ENCODE assay signal across 14 cellular contexts in the genomic region with DNA sequence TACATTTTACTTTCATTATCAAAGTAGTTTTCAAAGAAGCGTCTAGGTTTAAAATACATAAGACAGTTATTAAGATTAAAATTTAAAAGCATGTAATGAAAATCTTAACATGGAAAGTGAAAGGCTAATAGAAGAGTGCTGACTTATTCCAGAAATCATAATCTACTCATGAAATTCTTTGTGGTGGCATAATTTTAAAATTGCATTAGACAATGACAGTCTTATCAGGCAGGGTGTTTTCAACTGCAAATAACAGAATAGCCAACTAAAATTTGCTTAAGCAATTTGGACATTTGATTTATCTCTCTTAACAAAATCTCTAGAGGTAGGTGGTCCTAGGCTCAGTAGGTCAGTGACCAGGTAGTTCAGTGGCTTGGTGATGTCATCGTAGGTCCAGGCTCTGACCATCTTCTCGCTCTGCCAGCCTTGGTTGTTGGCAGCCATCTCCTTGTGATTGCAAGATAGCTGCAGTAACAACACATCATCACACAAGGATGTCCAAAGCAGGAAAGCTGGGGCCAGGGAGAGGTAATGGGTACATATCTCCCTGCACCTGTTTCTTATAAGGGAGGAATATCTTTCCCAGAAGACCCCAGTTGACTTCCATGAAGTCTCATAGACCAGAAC.
DNase-seq lines count a peak whose midpoint lies in the region; ATAC-seq and TF ChIP-seq lines count a peak whose summit lies in the region.
"Had no signal": no experiment of that assay in that cellular context is flagged by ENCODE, and none has a peak within 500 bp of the region (broad histone marks: within the 10 kb centered on the region; RNA-seq: fewer than 3 reads in every experiment).

No MANE protein-coding gene starts in this region.

- peaks cover 40% of the 10 kb centered on the region for H3K36me3 Mint-ChIP-seq in activated naive CD4-positive, alpha-beta T cell treated with anti-CD3 and anti-CD28 coated beads, Interleukin-2, amount 10 ng/mL, durations not matched to agents 7 days and 5 days
- peaks cover 33% of the 10 kb centered on the region for H3K36me3 Mint-ChIP-seq in activated B cell treated with CpG ODN at 0.5 μM for 24 hours (ENCODE audit: low read depth)

- no peaks in the 10 kb centered on the region for H3K27me3 Mint-ChIP-seq in activated naive CD4-positive, alpha-beta T cell treated with anti-CD3 and anti-CD28 coated beads, Interleukin-2, amount 10 ng/mL, durations not matched to agents 7 days and 5 days
- no peaks in the 10 kb centered on the region for H3K27me3 Mint-ChIP-seq in activated B cell treated with CpG ODN at 0.5 μM for 24 hours
- H3K27me3 Mint-ChIP-seq in stimulated activated naive CD8-positive, alpha-beta T cell treated with anti-CD3 and anti-CD28 coated beads, Interleukin-15, amount 100 ng/mL, for 72 hours: no peaks in the 10 kb centered on the region
- H3K27me3 Mint-ChIP-seq: dendritic cell treated with granulocyte-macrophage colony-stimulating factor and Interleukin-4, amounts not matched to agents 40 ng/mL and 50 ng/mL, for 4 days had no signal

- H3K4me3 ChIP-seq in esophagus muscularis mucosa (no peak overlapping the region), vagina (no peak overlapping the region)
- H3K4me3 ChIP-seq: lung had no signal

- H3K4me1 Mint-ChIP-seq in activated naive CD4-positive, alpha-beta T cell treated with anti-CD3 and anti-CD28 coated beads, Interleukin-2, amount 10 ng/mL, durations not matched to agents 7 days and 5 days: peaks cover 74% of the 10 kb centered on the region
- H3K4me1 Mint-ChIP-seq in activated B cell treated with CpG ODN at 0.5 μM for 24 hours: peaks cover 78% of the 10 kb centered on the region
- peaks cover 83% of the 10 kb centered on the region for H3K4me1 Mint-ChIP-seq in stimulated activated naive CD8-positive, alpha-beta T cell treated with anti-CD3 and anti-CD28 coated beads, Interleukin-15, amount 100 ng/mL, for 72 hours

- no peak for TF ChIP-seq EP300 in esophagus muscularis mucosa (IDR thresholded peaks at IDR 0.05)

- CTCF ChIA-PET in activated naive CD4-positive, alpha-beta T cell treated with anti-CD3 and anti-CD28 coated beads, Interleukin-2, amount 10 ng/mL, durations not matched to agents 7 days and 5 days (lab: Charles Lee): interaction anchor here (1.1 kb wide), 1 partner anchor 12 kb away, joined by 3 read pairs; no protein-coding TSS in a partner anchor
- CTCF ChIA-PET in activated B cell treated with CpG ODN at 0.5 μM for 24 hours (lab: Charles Lee): interaction anchor here (1.3 to 1.4 kb wide), 2 partner anchors 44 to 59 kb away, joined by 3 to 6 read pairs; no protein-coding TSS in a partner anchor

- H3K4me3 Mint-ChIP-seq in activated naive CD4-positive, alpha-beta T cell treated with anti-CD3 and anti-CD28 coated beads, Interleukin-2, amount 10 ng/mL, durations not matched to agents 7 days and 5 days: no peak overlapping the region
- no peak overlapping the region for H3K4me3 Mint-ChIP-seq in activated B cell treated with CpG ODN at 0.5 μM for 24 hours
- peak overlapping the region; percentile 57 to 63 for H3K4me3 Mint-ChIP-seq in stimulated activated naive CD8-positive, alpha-beta T cell treated with anti-CD3 and anti-CD28 coated beads, Interleukin-15, amount 100 ng/mL, for 72 hours
- H3K4me3 Mint-ChIP-seq: dendritic cell treated with granulocyte-macrophage colony-stimulating factor and Interleukin-4, amounts not matched to agents 40 ng/mL and 50 ng/mL, for 4 days had no signal

- H3K27me3 ChIP-seq in esophagus muscularis mucosa (no peaks in the 10 kb centered on the region), vagina (no peaks in the 10 kb centered on the region)

- no peaks in the 10 kb centered on the region for H3K9me3 ChIP-seq in esophagus muscularis mucosa
- no peaks in the 10 kb centered on the region for H3K9me3 ChIP-seq in vagina

- H3K4me1 ChIP-seq in esophagus muscularis mucosa (peaks cover 2 to 25% (median 17%) of the 10 kb centered on the region in 4 donors), vagina (peaks cover 28% of the 10 kb centered on the region)

- POLR2A ChIA-PET in activated B cell treated with CpG ODN at 0.5 μM for 24 hours (lab: Charles Lee): interaction anchor here (0.6 to 3.4 kb wide), 7 partner anchors 9 to 60 kb away, joined by 3 to 10 read pairs (median 4); a partner anchor contains a TSS

- WGBS in esophagus muscularis mucosa: 91% methylated on average over 3 of the region's 3 CpGs

- ATAC-seq in activated B cell treated with CpG ODN at 0.5 μM for 24 hours (ENCODE audit: low read depth): no peak
- ATAC-seq in stimulated activated naive CD8-positive, alpha-beta T cell treated with anti-CD3 and anti-CD28 coated beads, Interleukin-15, amount 100 ng/mL, for 72 hours: peak; percentile 43
- ATAC-seq: right cardiac atrium had no signal

- no peak overlapping the region for H3K27ac ChIP-seq in esophagus muscularis mucosa (replicated peaks in 1 of 4)
- no peak overlapping the region for H3K27ac ChIP-seq in vagina
- H3K27ac ChIP-seq: RWPE1 had no signal

- intact Hi-C loops in activated B cell treated with CpG ODN at 0.5 μM for 24 hours (cut with micrococcal nuclease) (loop anchor here (1.0 to 10.0 kb wide), 2 partner anchors 9 to 125 kb away; no protein-coding TSS in a partner anchor), esophagus muscularis mucosa (cut with DNase I) (no loop called here), vagina (cut with DNase I) (no loop called here)

- peak overlapping the region; percentile 24 for H3K27ac Mint-ChIP-seq in activated naive CD4-positive, alpha-beta T cell treated with anti-CD3 and anti-CD28 coated beads, Interleukin-2, amount 10 ng/mL, durations not matched to agents 7 days and 5 days
- peak overlapping the region; percentile 71 for H3K27ac Mint-ChIP-seq in activated B cell treated with CpG ODN at 0.5 μM for 24 hours
- peak overlapping the region; percentile 45 to 73 for H3K27ac Mint-ChIP-seq in stimulated activated naive CD8-positive, alpha-beta T cell treated with anti-CD3 and anti-CD28 coated beads, Interleukin-15, amount 100 ng/mL, for 72 hours

- TF ChIP-seq CTCF in activated B cell treated with CpG ODN at 0.5 μM for 24 hours (IDR thresholded peaks at IDR 0.05): no peak
- no peak for TF ChIP-seq CTCF in esophagus muscularis mucosa (IDR thresholded peaks at IDR 0.05)
- no peak for TF ChIP-seq CTCF in vagina (IDR thresholded peaks at IDR 0.05)

- H3K36me3 ChIP-seq in esophagus muscularis mucosa (no peaks in the 10 kb centered on the region), vagina (no peaks in the 10 kb centered on the region)

- no peaks in the 10 kb centered on the region for H3K9me3 Mint-ChIP-seq in activated naive CD4-positive, alpha-beta T cell treated with anti-CD3 and anti-CD28 coated beads, Interleukin-2, amount 10 ng/mL, durations not matched to agents 7 days and 5 days
- H3K9me3 Mint-ChIP-seq in activated B cell treated with CpG ODN at 0.5 μM for 24 hours: no peaks in the 10 kb centered on the region
- no peaks in the 10 kb centered on the region for H3K9me3 Mint-ChIP-seq in stimulated activated naive CD8-positive, alpha-beta T cell treated with anti-CD3 and anti-CD28 coated beads, Interleukin-15, amount 100 ng/mL, for 72 hours
- H3K9me3 Mint-ChIP-seq: dendritic cell treated with granulocyte-macrophage colony-stimulating factor and Interleukin-4, amounts not matched to agents 40 ng/mL and 50 ng/mL, for 4 days had no signal

- TF ChIP-seq POLR2A in esophagus muscularis mucosa (IDR thresholded peaks at IDR 0.05; ENCODE audit: low read depth) (no peak), vagina (IDR thresholded peaks at IDR 0.05) (no peak)

- no peak for DNase-seq in activated naive CD4-positive, alpha-beta T cell treated with anti-CD3 and anti-CD28 coated beads, Interleukin-2, amount 10 ng/mL, durations not matched to agents 7 days and 5 days
- no peak for DNase-seq in activated naive CD4-positive, alpha-beta T cell (lab: John Stamatoyannopoulos, UW)
- DNase-seq in activated B cell treated with CpG ODN at 0.5 μM for 24 hours: no peak
- DNase-seq in esophagus muscularis mucosa (ENCODE audit: extremely low spot score): peak; percentile 55
- DNase-seq in stimulated activated naive CD8-positive, alpha-beta T cell treated with anti-CD3 and anti-CD28 coated beads, Interleukin-15, amount 100 ng/mL, for 72 hours: no peak
- no peak for DNase-seq in vagina (ENCODE audit: extremely low spot score in 2 of 2)
- no peak for DNase-seq in NCI-H2227 treated with DMSO at 0.1 percent for 48 hours (lab: John Stamatoyannopoulos, UW)
- no peak for DNase-seq in foreskin melanocyte
- DNase-seq: NCI-H187 treated with DMSO at 0.1 percent for 48 hours, NCI-H446 treated with DMSO at 0.1 percent for 48 hours, right cardiac atrium had no signal

Comparison
In these comparisons a context has a peak if more than half of its experiments do, and no peak if none do; other contexts are left out.
1. H3K4me3 Mint-ChIP-seq: peak in stimulated activated naive CD8-positive, alpha-beta T cell treated with anti-CD3 and anti-CD28 coated beads, Interleukin-15, amount 100 ng/mL, for 72 hours (2 of 2); none in activated naive CD4-positive, alpha-beta T cell treated with anti-CD3 and anti-CD28 coated beads, Interleukin-2, amount 10 ng/mL, durations not matched to agents 7 days and 5 days (single experiment) and activated B cell treated with CpG ODN at 0.5 μM for 24 hours (single experiment).
2. Peak in every context shown above with its lines, with median percentiles within 50 percentile points of each other: H3K27ac Mint-ChIP-seq.